15 cellular contexts compared by ENCODE assay signal in the genomic region with DNA sequence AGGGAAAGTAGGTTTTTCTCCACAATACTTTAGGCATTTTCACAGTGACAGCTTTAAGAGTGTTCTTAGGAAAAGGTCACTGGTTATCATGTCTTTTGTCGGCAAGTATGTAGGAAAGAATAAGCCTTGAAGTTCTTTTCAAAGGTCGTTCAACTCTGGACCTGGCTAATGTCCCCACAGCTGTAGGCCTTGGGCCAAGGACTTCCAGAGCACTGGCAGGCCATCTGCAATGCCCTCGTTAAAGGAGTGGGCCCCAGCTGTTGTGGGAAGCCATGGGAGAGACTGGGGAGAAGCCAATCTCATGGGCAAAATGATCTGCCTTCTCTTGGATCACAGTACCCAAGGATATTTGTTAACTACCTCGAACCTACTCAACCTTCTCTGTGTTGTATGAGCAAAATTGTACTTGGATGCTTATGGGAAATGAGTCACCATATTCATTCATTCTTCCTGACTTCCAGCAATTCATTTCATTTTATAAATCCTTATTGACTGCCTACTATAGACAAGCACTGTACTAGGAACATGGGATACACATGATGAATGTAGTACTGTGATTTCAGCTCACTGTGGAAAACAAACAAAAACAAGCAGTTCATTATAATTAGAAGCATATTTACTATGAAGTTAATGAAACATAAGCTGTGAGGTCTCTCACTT.
"Had no signal": no experiment of that assay in that cellular context is flagged by ENCODE, and none has a peak within 500 bp of the region (broad histone marks: within the 10 kb centered on the region; RNA-seq: fewer than 3 reads in every experiment).

No MANE protein-coding gene starts in this region.

- H3K4me1 ChIP-seq: parathyroid adenoma had no signal

- ATAC-seq: activated CD4-positive, alpha-beta T cell treated with anti-CD3 and anti-CD28 coated beads for 36 hours; activated CD8-positive, alpha-beta T cell treated with anti-CD3 and anti-CD28 coated beads for 36 hours; T-cell had no signal

- FAIRE-seq: astrocyte had no signal

- H3K79me2 ChIP-seq: parathyroid adenoma had no signal

- H3K36me3 ChIP-seq: WERI-Rb-1 had no signal

- H3K27ac Mint-ChIP-seq: activated CD4-positive, alpha-beta T cell treated with anti-CD3 and anti-CD28 coated beads for 36 hours; activated CD8-positive, alpha-beta T cell treated with anti-CD3 and anti-CD28 coated beads for 36 hours; mesothelial cell of epicardium; naive B cell; T-cell had no signal

- DNase-seq: activated CD4-positive, alpha-beta T cell treated with anti-CD3 and anti-CD28 coated beads for 36 hours; activated CD8-positive, alpha-beta memory T cell treated with anti-CD3 and anti-CD28 coated beads, Interleukin-2, amount 50 U/mL, for 48 hours; activated CD8-positive, alpha-beta T cell treated with anti-CD3 and anti-CD28 coated beads for 36 hours; central memory CD4-positive, alpha-beta T cell; effector CD8-positive, alpha-beta T cell; naive B cell; retina; T-cell; WERI-Rb-1 had no signal

- H2AFZ ChIP-seq: parathyroid adenoma had no signal

- H3K9ac ChIP-seq: parathyroid adenoma had no signal

- H3K27ac ChIP-seq: coronary artery, epithelial cell of prostate, parathyroid adenoma, skin epidermis, WERI-Rb-1 had no signal

- H3K36me3 Mint-ChIP-seq: mesothelial cell of epicardium, naive B cell, T-cell had no signal

- H3K9me3 Mint-ChIP-seq: activated CD8-positive, alpha-beta T cell treated with anti-CD3 and anti-CD28 coated beads for 36 hours; mesothelial cell of epicardium; T-cell had no signal

- H3K4me3 ChIP-seq: coronary artery, skin epidermis had no signal
